ENCODE assay signal across 12 cellular contexts in the genomic region with DNA sequence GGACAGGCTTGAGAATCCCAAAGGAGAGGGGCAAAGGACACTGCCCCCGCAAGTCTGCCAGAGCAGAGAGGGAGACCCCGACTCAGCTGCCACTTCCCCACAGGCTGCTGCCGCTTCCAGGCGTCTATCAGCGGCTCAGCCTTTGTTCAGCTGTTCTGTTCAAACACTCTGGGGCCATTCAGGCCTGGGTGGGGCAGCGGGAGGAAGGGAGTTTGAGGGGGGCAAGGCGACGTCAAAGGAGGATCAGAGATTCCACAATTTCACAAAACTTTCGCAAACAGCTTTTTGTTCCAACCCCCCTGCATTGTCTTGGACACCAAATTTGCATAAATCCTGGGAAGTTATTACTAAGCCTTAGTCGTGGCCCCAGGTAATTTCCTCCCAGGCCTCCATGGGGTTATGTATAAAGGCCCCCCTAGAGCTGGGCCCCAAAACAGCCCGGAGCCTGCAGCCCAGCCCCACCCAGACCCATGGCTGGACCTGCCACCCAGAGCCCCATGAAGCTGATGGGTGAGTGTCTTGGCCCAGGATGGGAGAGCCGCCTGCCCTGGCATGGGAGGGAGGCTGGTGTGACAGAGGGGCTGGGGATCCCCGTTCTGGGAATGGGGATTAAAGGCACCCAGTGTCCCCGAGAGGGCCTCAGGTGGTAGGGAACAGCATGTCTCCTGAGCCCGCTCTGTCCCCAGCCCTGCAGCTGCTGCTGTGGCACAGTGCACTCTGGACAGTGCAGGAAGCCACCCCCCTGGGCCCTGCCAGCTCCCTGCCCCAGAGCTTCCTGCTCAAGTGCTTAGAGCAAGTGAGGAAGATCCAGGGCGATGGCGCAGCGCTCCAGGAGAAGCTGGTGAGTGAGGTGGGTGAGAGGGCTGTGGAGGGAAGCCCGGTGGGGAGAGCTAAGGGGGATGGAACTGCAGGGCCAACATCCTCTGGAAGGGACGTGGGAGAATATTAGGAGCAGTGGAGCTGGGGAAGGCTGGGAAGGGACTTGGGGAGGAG. TPM values are rescaled to one million over a fixed set of nuclear protein-coding genes. Genes with fewer than 3 reads are reported as not detected.
DNase-seq lines count a peak whose midpoint lies in the region; ATAC-seq, FAIRE-seq and TF ChIP-seq lines count a peak whose summit lies in the region.
"Had no signal": no experiment of that assay in that cellular context is flagged by ENCODE, and none has a peak within 500 bp of the region (broad histone marks: within the 10 kb centered on the region; RNA-seq: fewer than 3 reads in every experiment).

Gene CSF3, plus strand, starts transcription at position 436 of the 993 bp plus-strand sequence. Its CDS starts 35 bp downstream, at position 471.

- intact Hi-C loops in heart left ventricle (cut with DNase I) (loop anchor here in 7 of 10 donors (2.0 to 10.0 kb wide), 7 partner anchors 80 to 280 kb away; partner anchors contain the start of gene CDC6 (in 2 of the 7)), left cardiac atrium (cut with DNase I) (loop anchor here (5.0 to 10.0 kb wide), 3 partner anchors 162 to 270 kb away; partner anchors contain the start of genes CDC6 (in 1 of the 2) and RAPGEFL1 (in 1 of the 2)), upper lobe of right lung (cut with DNase I) (no loop called here)

- H3K79me2 ChIP-seq in astrocyte (ENCODE audit: insufficient read depth, low read length) (no peaks in the 10 kb centered on the region), keratinocyte (ENCODE audit: control insufficient read depth, insufficient read depth, low read length) (peaks cover 2% of the 10 kb centered on the region)

- H3K36me3 Mint-ChIP-seq in astrocyte (ENCODE audit: low read depth, unreplicated experiment): peaks cover 7% of the 10 kb centered on the region
- peaks cover 5% of the 10 kb centered on the region for H3K36me3 Mint-ChIP-seq in progenitor cell of endocrine pancreas (ENCODE audit: insufficient read depth)

- ATAC-seq in heart left ventricle: peak in 1 of 4 donors; percentile 41
- ATAC-seq in left cardiac atrium: no peak
- ATAC-seq in upper lobe of right lung: peak; percentile 55

- H3K4me1 Mint-ChIP-seq in astrocyte (ENCODE audit: low read depth, unreplicated experiment): peaks cover 3% of the 10 kb centered on the region
- H3K4me1 Mint-ChIP-seq in progenitor cell of endocrine pancreas (ENCODE audit: low read depth): peaks cover 7% of the 10 kb centered on the region

- FAIRE-seq in astrocyte (lab: Jason Lieb, UNC): no peak
- FAIRE-seq in keratinocyte (lab: Jason Lieb, UNC): no peak

- 55 to 73% (median 68%) methylated on average over 16 to 20 of the region's 20 CpGs for WGBS in heart left ventricle, 4 donors

- no peak for TF ChIP-seq POLR2A in heart left ventricle (IDR thresholded peaks at IDR 0.05)

- H3K9ac ChIP-seq in astrocyte (ENCODE audit: low read length) (no peak within 1 kb of the TSS), keratinocyte (ENCODE audit: control insufficient read depth, extremely low read depth, insufficient read depth, low read length) (peak within 1 kb of the TSS; percentile 28)

- TF ChIP-seq CTCF in heart left ventricle (IDR thresholded peaks at IDR 0.05): no peak
- TF ChIP-seq CTCF in astrocyte (IDR thresholded peaks at IDR 0.05; ENCODE audit: insufficient read depth, low read depth, low read length): no peak
- no peak for TF ChIP-seq CTCF in keratinocyte (optimal IDR thresholded peaks at IDR 0.05 in 1 of 3, IDR thresholded peaks at IDR 0.05 in 1 of 3, conservative IDR thresholded peaks at IDR 0.05 in 1 of 3; ENCODE audit: extremely low read depth in 1 of 3, insufficient read depth in 2 of 3, low read length in 3 of 3)
- TF ChIP-seq CTCF in upper lobe of right lung (IDR thresholded peaks at IDR 0.05): no peak
- TF ChIP-seq CTCF in progenitor cell of endocrine pancreas (IDR thresholded peaks at IDR 0.05; ENCODE audit: unreplicated experiment): no peak

- dilution Hi-C loops in keratinocyte (cut with MboI; ENCODE audit: extremely low pct_ligation_motif_present, low sequenced_read_pairs): no loop called here

- H3K36me3 ChIP-seq in heart left ventricle (peaks cover 0 to 14% (median 12%) of the 10 kb centered on the region in 9 donors), astrocyte (ENCODE audit: insufficient read depth, low read length) (no peaks in the 10 kb centered on the region), keratinocyte (ENCODE audit: control insufficient read depth in 2 of 2, extremely low read depth in 1 of 2, insufficient read depth in 2 of 2, low read length in 2 of 2) (peaks cover 1 to 3% of the 10 kb centered on the region in 2 experiments), upper lobe of right lung (peaks cover 11% of the 10 kb centered on the region)

- peak within 1 kb of the TSS; percentile 78 for H2AFZ ChIP-seq in astrocyte (ENCODE audit: low read depth, low read length)
- no peak within 1 kb of the TSS for H2AFZ ChIP-seq in keratinocyte (ENCODE audit: control insufficient read depth, low read length)

- H3K9me3 Mint-ChIP-seq in astrocyte (ENCODE audit: unreplicated experiment) (no peaks in the 10 kb centered on the region), progenitor cell of endocrine pancreas (ENCODE audit: low read depth) (peaks cover 6% of the 10 kb centered on the region)

- H3K4me3 ChIP-seq in heart left ventricle (no peak within 1 kb of the TSS), astrocyte (ENCODE audit: insufficient read depth, low read depth, low read length) (no peak within 1 kb of the TSS), keratinocyte (ENCODE audit: control insufficient read depth in 2 of 3, extremely low read depth in 1 of 3, insufficient read depth in 2 of 3, low read depth in 1 of 3, low read length in 3 of 3) (no peak within 1 kb of the TSS), upper lobe of right lung (no peak within 1 kb of the TSS)

- no peaks in the 10 kb centered on the region for H4K20me1 ChIP-seq in astrocyte (ENCODE audit: insufficient read depth, low read length)
- no peaks in the 10 kb centered on the region for H4K20me1 ChIP-seq in keratinocyte (ENCODE audit: control insufficient read depth, extremely low read depth, insufficient read depth, low read length)

- H3K27me3 Mint-ChIP-seq in astrocyte (ENCODE audit: low read depth, unreplicated experiment) (no peaks in the 10 kb centered on the region), progenitor cell of endocrine pancreas (peaks cover 7% of the 10 kb centered on the region)

- H3K4me3 Mint-ChIP-seq in astrocyte (ENCODE audit: unreplicated experiment): peak within 1 kb of the TSS; percentile 20
- no peak within 1 kb of the TSS for H3K4me3 Mint-ChIP-seq in progenitor cell of endocrine pancreas (ENCODE audit: low read depth)

- H3K27ac Mint-ChIP-seq in astrocyte (ENCODE audit: unreplicated experiment) (no peak within 1 kb of the TSS), progenitor cell of endocrine pancreas (no peak within 1 kb of the TSS)

- H3K9me3 ChIP-seq in heart left ventricle (no peaks in the 10 kb centered on the region), astrocyte (ENCODE audit: insufficient read depth, low read depth, low read length) (no peaks in the 10 kb centered on the region), keratinocyte (ENCODE audit: control insufficient read depth, low read depth, low read length) (no peaks in the 10 kb centered on the region), upper lobe of right lung (no peaks in the 10 kb centered on the region)

- no peaks in the 10 kb centered on the region for H3K9me1 ChIP-seq in keratinocyte (ENCODE audit: control insufficient read depth, extremely low read depth, insufficient read depth, low read length)

- H3K27me3 ChIP-seq in heart left ventricle (no peaks in the 10 kb centered on the region), astrocyte (ENCODE audit: insufficient read depth, low read length) (no peaks in the 10 kb centered on the region), keratinocyte (ENCODE audit: control insufficient read depth, extremely low read depth, insufficient read depth, low read length) (no peaks in the 10 kb centered on the region), upper lobe of right lung (no peaks in the 10 kb centered on the region)

- peak within 1 kb of the TSS; percentile 13 for H3K4me2 ChIP-seq in astrocyte (ENCODE audit: low read length)
- H3K4me2 ChIP-seq in keratinocyte (ENCODE audit: control insufficient read depth, extremely low read depth, insufficient read depth, low read depth, low read length): peak within 1 kb of the TSS; percentile 16

- peak within 1 kb of the TSS in 9 of 12 donors; percentile 9 to 52 (median 24) for H3K27ac ChIP-seq in heart left ventricle
- H3K27ac ChIP-seq in astrocyte (ENCODE audit: low read depth, low read length): no peak within 1 kb of the TSS
- H3K27ac ChIP-seq in keratinocyte (ENCODE audit: control insufficient read depth, insufficient read depth, low read length): peak within 1 kb of the TSS; percentile 4
- H3K27ac ChIP-seq in upper lobe of right lung: peak within 1 kb of the TSS; percentile 68

- DNase-seq in heart left ventricle (peak in 1 of 5 donors; percentile 37), left cardiac atrium (no peak), astrocyte (ENCODE audit: low read depth) (no peak), keratinocyte (ENCODE audit: low read depth, low spot score) (no peak), upper lobe of right lung (peak; percentile 76), progenitor cell of endocrine pancreas (ENCODE audit: low spot score, unreplicated experiment) (no peak), T-helper 2 cell (no peak)
- no peak for DNase-seq in stimulated activated CD8-positive, alpha-beta memory T cell treated with anti-CD3 and anti-CD28 coated beads, Interleukin-4, amount 100 ng/mL, for 48 hours
- DNase-seq: cerebellar nuclear complex, KBM-7, NCI-H524 treated with DMSO at 0.1 percent for 48 hours, T1000 had no signal

- peaks cover 0 to 56% (median 32%) of the 10 kb centered on the region in 12 donors for H3K4me1 ChIP-seq in heart left ventricle
- peaks cover 28% of the 10 kb centered on the region for H3K4me1 ChIP-seq in astrocyte (ENCODE audit: insufficient read depth, low read length)
- peaks cover 33% of the 10 kb centered on the region for H3K4me1 ChIP-seq in keratinocyte (ENCODE audit: control insufficient read depth, extremely low read depth, insufficient read depth, low read length)
- peaks cover 43% of the 10 kb centered on the region for H3K4me1 ChIP-seq in upper lobe of right lung

RNA-seq across cellular contexts. Expression of gene CSF3, which starts in this region (rescaled TPM):
- total RNA-seq in heart left ventricle (1 to 10 TPM in 1 of 9 donors, under 1 TPM in 1, not detected in 7; 0.80 to 1.3 TPM), left cardiac atrium (1 to 10 TPM in 1 of 2 donors, not detected in 1; 1.2 TPM), astrocyte (not detected in 2 replicates), upper lobe of right lung (1.2 TPM), progenitor cell of endocrine pancreas (not detected in 2 replicates)
- polyA plus RNA-seq in heart left ventricle (under 1 TPM; 0.14 to 0.46 TPM), keratinocyte (0.19 to 0.84 TPM (median 0.76 TPM) in 3 replicates)
- not detected for polyA plus RNA-seq in keratinocyte (2011; ENCODE audit: low read depth)
- 0.26 and 0.30 TPM in 2 replicates for polyA plus RNA-seq in keratinocyte (2011; cell fraction: cytosol; rRNA removed)
- polyA plus RNA-seq in keratinocyte (2011; cell fraction: nucleus; rRNA removed): 0.43 and 0.45 TPM in 2 replicates
- 0.66 TPM in 1 of 2 replicates, not detected in the other for polyA plus RNA-seq in keratinocyte (2012; ENCODE audit: low replicate concordance)
- 0.19 to 0.72 TPM (median 0.40 TPM) in 3 replicates for polyA minus RNA-seq in keratinocyte
- not detected for polyA minus RNA-seq in keratinocyte (2011; cell fraction: cytosol; rRNA and poly(A)+ RNA removed)
- 0.53 TPM in 1 of 2 replicates, not detected in the other for polyA minus RNA-seq in keratinocyte (2011; cell fraction: nucleus; rRNA and poly(A)+ RNA removed)
